In the genomic region with DNA sequence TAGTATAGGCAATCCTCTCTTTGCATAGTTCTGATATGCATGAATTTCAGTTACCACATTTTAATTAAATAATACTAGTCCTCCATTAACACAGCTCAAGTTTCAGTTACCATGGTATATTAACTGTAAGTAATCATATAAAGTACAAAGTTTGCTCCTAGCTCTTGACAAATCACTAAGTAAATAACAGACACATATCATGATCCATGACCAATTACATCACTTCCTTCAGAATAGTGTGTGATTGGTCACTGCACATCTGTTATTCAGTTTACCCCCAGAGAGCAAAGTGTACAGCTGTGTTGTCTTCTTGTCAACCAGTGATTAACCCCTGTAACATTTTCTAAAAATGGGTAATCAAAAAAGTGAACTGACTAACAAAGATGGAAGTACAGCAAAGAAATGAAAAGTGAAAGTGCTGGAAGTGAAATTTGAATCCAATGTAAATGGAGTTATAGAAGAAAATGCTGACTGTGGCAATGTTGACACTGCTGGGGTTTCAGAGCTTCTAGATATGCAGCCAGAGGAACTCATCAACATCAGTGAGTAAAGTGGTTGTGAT, we compare ENCODE assay signal across 1 cellular context.
TF ChIP-seq lines count a peak whose summit lies in the region.

No MANE protein-coding gene starts in this region.

TF ChIP-seq in HepG2, 621 proteins besides CTCF, POLR2A, EP300 and RAD21 (continued from another document and continues in another):
- TF ChIP-seq, protein P1, sequence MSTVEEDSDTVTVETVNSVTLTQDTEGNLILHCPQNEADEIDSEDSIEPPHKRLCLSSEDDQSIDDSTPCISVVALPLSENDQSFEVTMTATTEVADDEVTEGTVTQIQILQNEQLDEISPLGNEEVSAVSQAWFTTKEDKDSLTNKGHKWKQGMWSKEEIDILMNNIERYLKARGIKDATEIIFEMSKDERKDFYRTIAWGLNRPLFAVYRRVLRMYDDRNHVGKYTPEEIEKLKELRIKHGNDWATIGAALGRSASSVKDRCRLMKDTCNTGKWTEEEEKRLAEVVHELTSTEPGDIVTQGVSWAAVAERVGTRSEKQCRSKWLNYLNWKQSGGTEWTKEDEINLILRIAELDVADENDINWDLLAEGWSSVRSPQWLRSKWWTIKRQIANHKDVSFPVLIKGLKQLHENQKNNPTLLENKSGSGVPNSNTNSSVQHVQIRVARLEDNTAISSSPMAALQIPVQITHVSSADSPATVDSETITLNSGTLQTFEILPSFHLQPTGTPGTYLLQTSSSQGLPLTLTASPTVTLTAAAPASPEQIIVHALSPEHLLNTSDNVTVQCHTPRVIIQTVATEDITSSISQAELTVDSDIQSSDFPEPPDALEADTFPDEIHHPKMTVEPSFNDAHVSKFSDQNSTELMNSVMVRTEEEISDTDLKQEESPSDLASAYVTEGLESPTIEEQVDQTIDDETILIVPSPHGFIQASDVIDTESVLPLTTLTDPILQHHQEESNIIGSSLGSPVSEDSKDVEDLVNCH (CRISPR knock-in tag; IDR thresholded peaks at IDR 0.05), result no peak
- TF ChIP-seq FOXA3 (CRISPR knock-in tag; IDR thresholded peaks at IDR 0.05) (peak; percentile 93), FIP1L1 (IDR thresholded peaks at IDR 0.05; ENCODE audit: borderline replicate concordance, insufficient read depth, low read depth, low read length) (no peak), ZNF225 (CRISPR knock-in tag; IDR thresholded peaks at IDR 0.05) (no peak), RNF2 (conservative IDR thresholded peaks at IDR 0.05; ENCODE audit: low read depth) (no peak), GATA4 (IDR thresholded peaks at IDR 0.05; ENCODE audit: borderline replicate concordance, low read depth) (no peak), ZNF121 (CRISPR knock-in tag; IDR thresholded peaks at IDR 0.05) (no peak), ZKSCAN1 (IDR thresholded peaks at IDR 0.05; ENCODE audit: low read length) (no peak), ZNF841 (CRISPR knock-in tag; IDR thresholded peaks at IDR 0.05; ENCODE audit: borderline replicate concordance) (no peak), ZNF3 (CRISPR knock-in tag; IDR thresholded peaks at IDR 0.05) (peak; percentile 94), ELF3 (CRISPR knock-in tag; IDR thresholded peaks at IDR 0.05) (no peak), TOPORS (CRISPR knock-in tag; IDR thresholded peaks at IDR 0.05) (no peak), RFXAP (CRISPR knock-in tag; IDR thresholded peaks at IDR 0.05; ENCODE audit: borderline replicate concordance) (no peak), SAFB2 (CRISPR knock-in tag; IDR thresholded peaks at IDR 0.05; ENCODE audit: borderline replicate concordance, low read depth) (no peak), IRF2 (CRISPR knock-in tag; IDR thresholded peaks at IDR 0.05) (0 out of 2 replicates have a peak, but pooled peaks have one; percentile 28), NCOR1 (IDR thresholded peaks at IDR 0.05; ENCODE audit: borderline replicate concordance, low read length) (peak; percentile 76; the same call in 1 of the 2 replicates), ZNF33B (CRISPR knock-in tag; IDR thresholded peaks at IDR 0.05) (no peak), POGZ (CRISPR knock-in tag; IDR thresholded peaks at IDR 0.05) (peak; percentile 68), ZFAT (CRISPR knock-in tag; conservative IDR thresholded peaks at IDR 0.05) (no peak), ZNF788 (CRISPR knock-in tag; IDR thresholded peaks at IDR 0.05; ENCODE audit: borderline replicate concordance) (no peak), HNF4A (CRISPR knock-in tag; IDR thresholded peaks at IDR 0.05) (peak; percentile 80)
- TF ChIP-seq, protein P2, sequence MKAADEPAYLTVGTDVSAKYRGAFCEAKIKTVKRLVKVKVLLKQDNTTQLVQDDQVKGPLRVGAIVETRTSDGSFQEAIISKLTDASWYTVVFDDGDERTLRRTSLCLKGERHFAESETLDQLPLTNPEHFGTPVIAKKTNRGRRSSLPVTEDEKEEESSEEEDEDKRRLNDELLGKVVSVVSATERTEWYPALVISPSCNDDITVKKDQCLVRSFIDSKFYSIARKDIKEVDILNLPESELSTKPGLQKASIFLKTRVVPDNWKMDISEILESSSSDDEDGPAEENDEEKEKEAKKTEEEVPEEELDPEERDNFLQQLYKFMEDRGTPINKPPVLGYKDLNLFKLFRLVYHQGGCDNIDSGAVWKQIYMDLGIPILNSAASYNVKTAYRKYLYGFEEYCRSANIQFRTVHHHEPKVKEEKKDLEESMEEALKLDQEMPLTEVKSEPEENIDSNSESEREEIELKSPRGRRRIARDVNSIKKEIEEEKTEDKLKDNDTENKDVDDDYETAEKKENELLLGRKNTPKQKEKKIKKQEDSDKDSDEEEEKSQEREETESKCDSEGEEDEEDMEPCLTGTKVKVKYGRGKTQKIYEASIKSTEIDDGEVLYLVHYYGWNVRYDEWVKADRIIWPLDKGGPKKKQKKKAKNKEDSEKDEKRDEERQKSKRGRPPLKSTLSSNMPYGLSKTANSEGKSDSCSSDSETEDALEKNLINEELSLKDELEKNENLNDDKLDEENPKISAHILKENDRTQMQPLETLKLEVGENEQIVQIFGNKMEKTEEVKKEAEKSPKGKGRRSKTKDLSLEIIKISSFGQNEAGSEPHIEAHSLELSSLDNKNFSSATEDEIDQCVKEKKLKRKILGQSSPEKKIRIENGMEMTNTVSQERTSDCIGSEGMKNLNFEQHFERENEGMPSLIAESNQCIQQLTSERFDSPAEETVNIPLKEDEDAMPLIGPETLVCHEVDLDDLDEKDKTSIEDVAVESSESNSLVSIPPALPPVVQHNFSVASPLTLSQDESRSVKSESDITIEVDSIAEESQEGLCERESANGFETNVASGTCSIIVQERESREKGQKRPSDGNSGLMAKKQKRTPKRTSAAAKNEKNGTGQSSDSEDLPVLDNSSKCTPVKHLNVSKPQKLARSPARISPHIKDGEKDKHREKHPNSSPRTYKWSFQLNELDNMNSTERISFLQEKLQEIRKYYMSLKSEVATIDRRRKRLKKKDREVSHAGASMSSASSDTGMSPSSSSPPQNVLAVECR (CRISPR knock-in tag; IDR thresholded peaks at IDR 0.05; ENCODE audit: borderline replicate concordance), result no peak
- TF ChIP-seq, protein P3, sequence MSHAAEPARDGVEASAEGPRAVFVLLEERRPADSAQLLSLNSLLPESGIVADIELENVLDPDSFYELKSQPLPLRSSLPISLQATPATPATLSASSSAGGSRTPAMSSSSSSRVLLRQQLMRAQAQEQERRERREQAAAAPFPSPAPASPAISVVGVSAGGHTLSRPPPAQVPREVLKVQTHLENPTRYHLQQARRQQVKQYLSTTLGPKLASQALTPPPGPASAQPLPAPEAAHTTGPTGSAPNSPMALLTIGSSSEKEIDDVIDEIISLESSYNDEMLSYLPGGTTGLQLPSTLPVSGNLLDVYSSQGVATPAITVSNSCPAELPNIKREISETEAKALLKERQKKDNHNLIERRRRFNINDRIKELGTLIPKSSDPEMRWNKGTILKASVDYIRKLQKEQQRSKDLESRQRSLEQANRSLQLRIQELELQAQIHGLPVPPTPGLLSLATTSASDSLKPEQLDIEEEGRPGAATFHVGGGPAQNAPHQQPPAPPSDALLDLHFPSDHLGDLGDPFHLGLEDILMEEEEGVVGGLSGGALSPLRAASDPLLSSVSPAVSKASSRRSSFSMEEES (CRISPR knock-in tag; IDR thresholded peaks at IDR 0.05), result no peak
- TF ChIP-seq, protein P4, sequence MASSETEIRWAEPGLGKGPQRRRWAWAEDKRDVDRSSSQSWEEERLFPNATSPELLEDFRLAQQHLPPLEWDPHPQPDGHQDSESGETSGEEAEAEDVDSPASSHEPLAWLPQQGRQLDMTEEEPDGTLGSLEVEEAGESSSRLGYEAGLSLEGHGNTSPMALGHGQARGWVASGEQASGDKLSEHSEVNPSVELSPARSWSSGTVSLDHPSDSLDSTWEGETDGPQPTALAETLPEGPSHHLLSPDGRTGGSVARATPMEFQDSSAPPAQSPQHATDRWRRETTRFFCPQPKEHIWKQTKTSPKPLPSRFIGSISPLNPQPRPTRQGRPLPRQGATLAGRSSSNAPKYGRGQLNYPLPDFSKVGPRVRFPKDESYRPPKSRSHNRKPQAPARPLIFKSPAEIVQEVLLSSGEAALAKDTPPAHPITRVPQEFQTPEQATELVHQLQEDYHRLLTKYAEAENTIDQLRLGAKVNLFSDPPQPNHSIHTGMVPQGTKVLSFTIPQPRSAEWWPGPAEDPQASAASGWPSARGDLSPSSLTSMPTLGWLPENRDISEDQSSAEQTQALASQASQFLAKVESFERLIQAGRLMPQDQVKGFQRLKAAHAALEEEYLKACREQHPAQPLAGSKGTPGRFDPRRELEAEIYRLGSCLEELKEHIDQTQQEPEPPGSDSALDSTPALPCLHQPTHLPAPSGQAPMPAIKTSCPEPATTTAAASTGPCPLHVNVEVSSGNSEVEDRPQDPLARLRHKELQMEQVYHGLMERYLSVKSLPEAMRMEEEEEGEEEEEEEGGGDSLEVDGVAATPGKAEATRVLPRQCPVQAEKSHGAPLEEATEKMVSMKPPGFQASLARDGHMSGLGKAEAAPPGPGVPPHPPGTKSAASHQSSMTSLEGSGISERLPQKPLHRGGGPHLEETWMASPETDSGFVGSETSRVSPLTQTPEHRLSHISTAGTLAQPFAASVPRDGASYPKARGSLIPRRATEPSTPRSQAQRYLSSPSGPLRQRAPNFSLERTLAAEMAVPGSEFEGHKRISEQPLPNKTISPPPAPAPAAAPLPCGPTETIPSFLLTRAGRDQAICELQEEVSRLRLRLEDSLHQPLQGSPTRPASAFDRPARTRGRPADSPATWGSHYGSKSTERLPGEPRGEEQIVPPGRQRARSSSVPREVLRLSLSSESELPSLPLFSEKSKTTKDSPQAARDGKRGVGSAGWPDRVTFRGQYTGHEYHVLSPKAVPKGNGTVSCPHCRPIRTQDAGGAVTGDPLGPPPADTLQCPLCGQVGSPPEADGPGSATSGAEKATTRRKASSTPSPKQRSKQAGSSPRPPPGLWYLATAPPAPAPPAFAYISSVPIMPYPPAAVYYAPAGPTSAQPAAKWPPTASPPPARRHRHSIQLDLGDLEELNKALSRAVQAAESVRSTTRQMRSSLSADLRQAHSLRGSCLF (CRISPR knock-in tag; IDR thresholded peaks at IDR 0.05; ENCODE audit: borderline replicate concordance), result no peak
- TF ChIP-seq, protein P5, sequence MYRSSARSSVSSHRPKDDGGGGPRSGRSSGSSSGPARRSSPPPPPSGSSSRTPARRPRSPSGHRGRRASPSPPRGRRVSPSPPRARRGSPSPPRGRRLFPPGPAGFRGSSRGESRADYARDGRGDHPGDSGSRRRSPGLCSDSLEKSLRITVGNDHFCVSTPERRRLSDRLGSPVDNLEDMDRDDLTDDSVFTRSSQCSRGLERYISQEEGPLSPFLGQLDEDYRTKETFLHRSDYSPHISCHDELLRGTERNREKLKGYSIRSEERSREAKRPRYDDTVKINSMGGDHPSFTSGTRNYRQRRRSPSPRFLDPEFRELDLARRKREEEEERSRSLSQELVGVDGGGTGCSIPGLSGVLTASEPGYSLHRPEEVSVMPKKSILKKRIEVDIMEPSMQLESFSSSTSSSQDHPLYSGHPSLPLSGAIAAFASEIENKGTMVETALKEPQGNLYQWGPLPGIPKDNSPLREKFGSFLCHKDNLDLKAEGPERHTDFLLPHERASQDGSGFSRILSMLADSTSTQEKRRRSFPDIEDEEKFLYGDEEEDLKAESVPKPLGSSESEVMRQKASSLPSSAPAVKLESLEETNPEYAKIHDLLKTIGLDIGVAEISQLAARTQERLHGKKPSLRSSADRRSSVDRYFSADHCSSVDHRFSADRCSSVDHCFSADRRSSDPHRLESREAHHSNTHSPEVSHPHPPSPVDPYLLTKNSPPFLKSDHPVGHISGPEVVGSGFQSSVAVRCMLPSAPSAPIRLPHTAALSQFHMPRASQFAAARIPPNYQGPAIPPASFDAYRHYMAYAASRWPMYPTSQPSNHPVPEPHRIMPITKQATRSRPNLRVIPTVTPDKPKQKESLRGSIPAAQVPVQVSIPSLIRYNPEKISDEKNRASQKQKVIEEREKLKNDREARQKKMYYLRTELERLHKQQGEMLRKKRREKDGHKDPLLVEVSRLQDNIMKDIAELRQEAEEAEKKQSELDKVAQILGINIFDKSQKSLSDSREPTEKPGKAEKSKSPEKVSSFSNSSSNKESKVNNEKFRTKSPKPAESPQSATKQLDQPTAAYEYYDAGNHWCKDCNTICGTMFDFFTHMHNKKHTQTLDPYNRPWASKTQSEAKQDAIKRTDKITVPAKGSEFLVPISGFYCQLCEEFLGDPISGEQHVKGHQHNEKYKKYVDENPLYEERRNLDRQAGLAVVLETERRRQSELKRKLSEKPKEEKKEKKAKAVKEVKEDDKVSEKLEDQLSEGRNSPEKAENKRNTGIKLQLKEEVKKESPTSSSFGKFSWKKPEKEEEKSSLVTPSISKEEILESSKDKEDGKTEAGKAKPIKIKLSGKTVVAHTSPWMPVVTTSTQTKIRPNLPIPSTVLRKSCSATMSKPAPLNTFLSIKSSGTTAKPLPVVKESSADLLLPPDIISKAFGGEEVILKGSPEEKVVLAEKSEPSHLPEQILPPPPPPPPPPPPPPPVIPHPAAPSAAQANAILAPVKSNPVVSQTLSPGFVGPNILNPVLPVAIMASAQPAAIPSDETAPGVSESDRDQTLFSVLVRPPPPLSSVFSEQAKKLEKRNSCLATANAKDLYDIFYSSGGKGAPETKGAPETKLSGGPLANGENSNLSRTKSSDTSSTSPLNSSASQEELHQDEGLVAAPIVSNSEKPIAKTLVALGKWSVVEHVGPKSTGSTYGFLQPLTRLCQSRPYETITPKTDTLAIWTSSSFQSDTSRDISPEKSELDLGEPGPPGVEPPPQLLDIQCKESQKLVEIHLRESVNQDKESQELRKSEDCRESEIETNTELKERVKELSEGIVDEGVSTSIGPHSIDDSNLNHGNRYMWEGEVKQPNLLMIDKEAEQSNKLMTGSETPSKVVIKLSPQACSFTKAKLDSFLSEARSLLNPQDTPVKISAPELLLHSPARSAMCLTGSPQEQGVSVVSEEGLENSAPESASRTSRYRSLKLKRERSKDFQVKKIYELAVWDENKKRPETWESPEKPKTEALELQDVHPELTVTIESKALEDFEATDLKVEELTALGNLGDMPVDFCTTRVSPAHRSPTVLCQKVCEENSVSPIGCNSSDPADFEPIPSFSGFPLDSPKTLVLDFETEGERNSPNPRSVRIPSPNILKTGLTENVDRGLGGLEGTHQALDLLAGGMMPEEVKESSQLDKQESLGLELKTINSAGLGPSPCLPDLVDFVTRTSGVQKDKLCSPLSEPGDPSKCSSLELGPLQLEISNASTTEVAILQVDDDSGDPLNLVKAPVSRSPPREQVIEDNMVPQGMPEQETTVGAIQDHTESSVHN (CRISPR knock-in tag; IDR thresholded peaks at IDR 0.05), result no peak
- TF ChIP-seq, protein P6, sequence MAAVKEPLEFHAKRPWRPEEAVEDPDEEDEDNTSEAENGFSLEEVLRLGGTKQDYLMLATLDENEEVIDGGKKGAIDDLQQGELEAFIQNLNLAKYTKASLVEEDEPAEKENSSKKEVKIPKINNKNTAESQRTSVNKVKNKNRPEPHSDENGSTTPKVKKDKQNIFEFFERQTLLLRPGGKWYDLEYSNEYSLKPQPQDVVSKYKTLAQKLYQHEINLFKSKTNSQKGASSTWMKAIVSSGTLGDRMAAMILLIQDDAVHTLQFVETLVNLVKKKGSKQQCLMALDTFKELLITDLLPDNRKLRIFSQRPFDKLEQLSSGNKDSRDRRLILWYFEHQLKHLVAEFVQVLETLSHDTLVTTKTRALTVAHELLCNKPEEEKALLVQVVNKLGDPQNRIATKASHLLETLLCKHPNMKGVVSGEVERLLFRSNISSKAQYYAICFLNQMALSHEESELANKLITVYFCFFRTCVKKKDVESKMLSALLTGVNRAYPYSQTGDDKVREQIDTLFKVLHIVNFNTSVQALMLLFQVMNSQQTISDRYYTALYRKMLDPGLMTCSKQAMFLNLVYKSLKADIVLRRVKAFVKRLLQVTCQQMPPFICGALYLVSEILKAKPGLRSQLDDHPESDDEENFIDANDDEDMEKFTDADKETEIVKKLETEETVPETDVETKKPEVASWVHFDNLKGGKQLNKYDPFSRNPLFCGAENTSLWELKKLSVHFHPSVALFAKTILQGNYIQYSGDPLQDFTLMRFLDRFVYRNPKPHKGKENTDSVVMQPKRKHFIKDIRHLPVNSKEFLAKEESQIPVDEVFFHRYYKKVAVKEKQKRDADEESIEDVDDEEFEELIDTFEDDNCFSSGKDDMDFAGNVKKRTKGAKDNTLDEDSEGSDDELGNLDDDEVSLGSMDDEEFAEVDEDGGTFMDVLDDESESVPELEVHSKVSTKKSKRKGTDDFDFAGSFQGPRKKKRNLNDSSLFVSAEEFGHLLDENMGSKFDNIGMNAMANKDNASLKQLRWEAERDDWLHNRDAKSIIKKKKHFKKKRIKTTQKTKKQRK (IDR thresholded peaks at IDR 0.05; ENCODE audit: low read length), result no peak
